In genomic region chr4:142840516-142841123, GRCh38 we compare ENCODE assay signal across 8 cellular contexts. TPM values are rescaled to one million over a fixed set of nuclear protein-coding genes. Genes with fewer than 3 reads are reported as not detected.
DNase-seq lines count a peak whose midpoint lies in the region; ATAC-seq and TF ChIP-seq lines count a peak whose summit lies in the region.

No MANE protein-coding gene starts in this region.

- H3K9me3 ChIP-seq in T-helper 17 cell (ENCODE audit: control insufficient read depth, low read length, poor library complexity, severe bottlenecking), result no peaks in the 10 kb centered on the region

- no peaks in the 10 kb centered on the region for H3K36me3 Mint-ChIP-seq in T-helper 17 cell (ENCODE audit: low read depth)
- no peaks in the 10 kb centered on the region for H3K36me3 Mint-ChIP-seq in natural killer cell treated with Interleukin-12 subunit alpha and Interleukin-12 subunit beta and Interleukin-15 and Interleukin-18, amount 100 ng/mL, for 72 hours

- H3K4me3 Mint-ChIP-seq in T-helper 17 cell, result no peak overlapping the region
- no peak overlapping the region for H3K4me3 Mint-ChIP-seq in natural killer cell treated with Interleukin-12 subunit alpha and Interleukin-12 subunit beta and Interleukin-15 and Interleukin-18, amount 100 ng/mL, for 72 hours

- DNase-seq in T-helper 17 cell (no peak), glomerular visceral epithelial cell (ENCODE audit: extremely low spot score) (peak; percentile 38)
- DNase-seq in stimulated activated CD4-positive, alpha-beta T cell treated with anti-CD3 and anti-CD28 coated beads, Interleukin-2, amount 100 ng/mL, for 48 hours, result no peak
- no peak for DNase-seq in stimulated activated CD4-positive, alpha-beta T cell treated with anti-CD3 and anti-CD28 coated beads, Interleukin-4, amount 100 ng/mL, for 1 hour
- no peak for DNase-seq in natural killer cell treated with Interleukin-12 subunit alpha and Interleukin-12 subunit beta and Interleukin-15 and Interleukin-18, amount 100 ng/mL, for 72 hours (ENCODE audit: low spot score)

- no peak overlapping the region for H3K27ac ChIP-seq in C4-2B

- H3K27ac Mint-ChIP-seq in T-helper 17 cell, result no peak overlapping the region
- no peak overlapping the region for H3K27ac Mint-ChIP-seq in natural killer cell treated with Interleukin-12 subunit alpha and Interleukin-12 subunit beta and Interleukin-15 and Interleukin-18, amount 100 ng/mL, for 72 hours

- TF ChIP-seq CTCF in C4-2B (conservative IDR thresholded peaks at IDR 0.05), result peak; percentile 78

- no peaks in the 10 kb centered on the region for H3K9me3 Mint-ChIP-seq in natural killer cell treated with Interleukin-12 subunit alpha and Interleukin-12 subunit beta and Interleukin-15 and Interleukin-18, amount 100 ng/mL, for 72 hours

- H3K27me3 Mint-ChIP-seq in T-helper 17 cell, result peaks cover 11% of the 10 kb centered on the region
- H3K27me3 Mint-ChIP-seq in natural killer cell treated with Interleukin-12 subunit alpha and Interleukin-12 subunit beta and Interleukin-15 and Interleukin-18, amount 100 ng/mL, for 72 hours, result peaks cover 7 to 17% of the 10 kb centered on the region in 2 donors

- ATAC-seq in HG03378 (IDR thresholded peaks at IDR 0.05; ENCODE audit: unreplicated experiment) (peak; percentile 50), T-helper 17 cell (peak; percentile 46), HG03175 (IDR thresholded peaks at IDR 0.05; ENCODE audit: unreplicated experiment) (no peak)
- ATAC-seq in natural killer cell treated with Interleukin-12 subunit alpha and Interleukin-12 subunit beta and Interleukin-15 and Interleukin-18, amount 100 ng/mL, for 72 hours, result no peak

- peaks cover 9% of the 10 kb centered on the region for H3K4me1 Mint-ChIP-seq in T-helper 17 cell
- H3K4me1 Mint-ChIP-seq in natural killer cell treated with Interleukin-12 subunit alpha and Interleukin-12 subunit beta and Interleukin-15 and Interleukin-18, amount 100 ng/mL, for 72 hours (ENCODE audit: low read depth in 2 of 2), result no peaks in the 10 kb centered on the region

RNA-seq across cellular contexts. Expression of gene INPP4B, which starts 5.5 kb away (rescaled TPM):
- total RNA-seq in T-helper 17 cell, result 100 to 1,000 TPM in 1 of 2 donors, 10 to 100 TPM in 1; 91.8 to 102 TPM
- total RNA-seq in natural killer cell treated with Interleukin-12 subunit alpha and Interleukin-12 subunit beta and Interleukin-15 and Interleukin-18, amount 100 ng/mL, for 72 hours, result 10 to 100 TPM in 1 of 2 donors, 1 to 10 TPM in 1; 3.2 to 25.6 TPM

Comparison
In these comparisons a context has a peak if more than half of its experiments do, and no peak if none do; other contexts are left out.
1. ATAC-seq: peak in HG03378 (single experiment) and T-helper 17 cell (single experiment); none in HG03175 (single experiment) and natural killer cell treated with Interleukin-12 subunit alpha and Interleukin-12 subunit beta and Interleukin-15 and Interleukin-18, amount 100 ng/mL, for 72 hours (0 of 2).